In genomic region chr14:61462566-61463195, GRCh38 we compare ENCODE assay signal across 9 cellular contexts.
A peak's percentile ranks its signal among the peaks of the same experiment; 100 is the strongest.
DNase-seq lines count a peak whose midpoint lies in the region; ATAC-seq, FAIRE-seq and TF ChIP-seq lines count a peak whose summit lies in the region.
"Had no signal": no experiment of that assay in that cellular context is flagged by ENCODE, and none has a peak within 500 bp of the region (broad histone marks: within the 10 kb centered on the region; RNA-seq: fewer than 3 reads in every experiment).

No MANE protein-coding gene starts in this region.

- H3K36me3 ChIP-seq in HepG2 (replicated peaks in 1 of 2; ENCODE audit: control insufficient read depth in 1 of 2, insufficient read depth in 2 of 2, low read length in 2 of 2), result no peaks in the 10 kb centered on the region

- no TSS peak for BruUV-seq in HepG2 (replicated peaks; lab: Mats Ljungman, UMichigan)

- no peak overlapping the region for H3K27ac ChIP-seq in HepG2 (ENCODE audit: extremely low read length, insufficient read depth, low read length)

- no peak for TF ChIP-seq RAD21 in HepG2 (CRISPR knock-in tag; IDR thresholded peaks at IDR 0.05)

- H3K4me3 ChIP-seq in astrocyte of the spinal cord (ENCODE audit: low read depth, low read length), result no peak overlapping the region
- no peak overlapping the region for H3K4me3 ChIP-seq in HepG2 (replicated peaks in 1 of 3; ENCODE audit: insufficient read depth in 1 of 3, low read depth in 2 of 3, low read length in 3 of 3)

- ATAC-seq in HepG2 (peak; percentile 62), GM19455 (IDR thresholded peaks at IDR 0.05; ENCODE audit: unreplicated experiment) (no peak), GM21515 (IDR thresholded peaks at IDR 0.05; ENCODE audit: unreplicated experiment) (no peak)

- intact Hi-C loops in HepG2 (cut with micrococcal nuclease; ENCODE audit: unreplicated experiment), result loop anchor here (2.0 to 5.0 kb wide), 3 partner anchors 74 to 235 kb away; partner anchors contain the start of gene HIF1A

- H3K79me2 ChIP-seq in HepG2 (ENCODE audit: insufficient read depth, low read length), result no peaks in the 10 kb centered on the region

- DNase-seq in EL, result peak; percentile 82
- peak; percentile 98 for DNase-seq in NCI-H2171 (lab: John Stamatoyannopoulos, UW)
- peak; percentile 83 for DNase-seq in astrocyte of the spinal cord (ENCODE audit: low read depth, low spot score)
- DNase-seq in HepG2 (ENCODE audit: low spot score), result peak; percentile 54
- DNase-seq in stimulated activated naive CD4-positive, alpha-beta T cell treated with Interleukin-2 at 50 U/mL for 16 hours (lab: John Stamatoyannopoulos, UW), result no peak
- DNase-seq in NOMO-1 treated with dmso at 0.1 percent for 144 hours (lab: John Stamatoyannopoulos, UW; ENCODE audit: unreplicated experiment), result no peak

- POLR2A ChIA-PET in HepG2 (lab: Yijun Ruan, JAX), result interaction anchor here (1.5 kb wide), 1 partner anchor 97 kb away, joined by 3 read pairs; no protein-coding TSS in a partner anchor

- TF ChIP-seq EP300 in HepG2 (IDR thresholded peaks at IDR 0.05; ENCODE audit: low read depth in 2 of 2, low read length in 2 of 2) (no peak), HepG2 (CRISPR knock-in tag; IDR thresholded peaks at IDR 0.05; ENCODE audit: borderline replicate concordance) (no peak)

- in situ Hi-C loops in astrocyte of the spinal cord (cut with HindIII; ENCODE audit: low sequenced_read_pairs) (no loop called here), HepG2 (cut with HindIII; ENCODE audit: extremely low pct_ligation_motif_present, low pct_unique_long_range_greater_than_20kb) (loop anchor here (5.0 kb wide), 1 partner anchor 270 kb away; no protein-coding TSS in a partner anchor)

- FAIRE-seq in HepG2 (lab: Jason Lieb, UNC), result peak; percentile 66
- FAIRE-seq: islet of Langerhans had no signal

- WGBS in HepG2 (ENCODE audit: low lambda C conversion rate), result 16% methylated on average over 4 of the region's 4 CpGs

- CTCF ChIA-PET in HepG2 (lab: Yijun Ruan, JAX; ENCODE audit: low intra/inter-chr PET ratio, low total read pairs), result interaction anchor here (1.5 to 3.4 kb wide), 3 partner anchors 266 to 375 kb away, joined by 4 to 26 read pairs (median 26); no protein-coding TSS in a partner anchor

- peaks cover 43% of the 10 kb centered on the region for H3K4me1 ChIP-seq in HepG2 (ENCODE audit: insufficient read depth, low read length)

- H3K27me3 ChIP-seq in HepG2 (ENCODE audit: control insufficient read depth in 1 of 2, insufficient read depth in 2 of 2, low read length in 2 of 2), result no peaks in the 10 kb centered on the region; a peak in 1 of 5 replicates

- H3K9ac ChIP-seq in HepG2 (ENCODE audit: insufficient read depth, low read depth, low read length), result no peak overlapping the region

- TF ChIP-seq CTCF in astrocyte of the spinal cord (IDR thresholded peaks at IDR 0.05; ENCODE audit: low read depth, low read length) (no peak), HepG2 (CRISPR knock-in tag; IDR thresholded peaks at IDR 0.05) (no peak; the same call in 1 of the 2 replicates)

- H4K20me1 ChIP-seq in HepG2 (ENCODE audit: insufficient read depth, low read length), result no peaks in the 10 kb centered on the region

- no peak overlapping the region for H2AFZ ChIP-seq in HepG2 (ENCODE audit: low read length)

- TF ChIP-seq POLR2A in HepG2 (IDR thresholded peaks at IDR 0.05; ENCODE audit: insufficient read depth in 1 of 2, low read depth in 2 of 2, low read length in 2 of 2), result no peak

- no peaks in the 10 kb centered on the region for H3K9me3 ChIP-seq in HepG2 (ENCODE audit: low read length)

- peak overlapping the region; percentile 3; the same call in 1 of the 2 replicates for H3K4me2 ChIP-seq in HepG2 (ENCODE audit: low read depth, low read length)

TF ChIP-seq in HepG2, 621 proteins besides CTCF, POLR2A, EP300 and RAD21 (continues in another document):
- TF ChIP-seq ZNF782 (CRISPR knock-in tag; IDR thresholded peaks at IDR 0.05; ENCODE audit: borderline replicate concordance) (no peak), SRSF1 (optimal IDR thresholded peaks at IDR 0.05; ENCODE audit: low read depth, low read length) (no peak), ZFP36L2 (CRISPR knock-in tag; IDR thresholded peaks at IDR 0.05) (no peak), ZNF17 (CRISPR knock-in tag; IDR thresholded peaks at IDR 0.05) (no peak), ARID2 (CRISPR knock-in tag; IDR thresholded peaks at IDR 0.05; ENCODE audit: borderline replicate concordance) (no peak), ZNF317 (CRISPR knock-in tag; IDR thresholded peaks at IDR 0.05) (no peak), RXRB (CRISPR knock-in tag; IDR thresholded peaks at IDR 0.05; ENCODE audit: borderline replicate concordance) (peak; percentile 47; the same call in 1 of the 2 replicates), ZBTB21 (CRISPR knock-in tag; IDR thresholded peaks at IDR 0.05) (no peak), NCOA1 (CRISPR knock-in tag; IDR thresholded peaks at IDR 0.05) (no peak), ZNF207 (IDR thresholded peaks at IDR 0.05; ENCODE audit: borderline replicate concordance) (no peak)
- TF ChIP-seq, protein P1, sequence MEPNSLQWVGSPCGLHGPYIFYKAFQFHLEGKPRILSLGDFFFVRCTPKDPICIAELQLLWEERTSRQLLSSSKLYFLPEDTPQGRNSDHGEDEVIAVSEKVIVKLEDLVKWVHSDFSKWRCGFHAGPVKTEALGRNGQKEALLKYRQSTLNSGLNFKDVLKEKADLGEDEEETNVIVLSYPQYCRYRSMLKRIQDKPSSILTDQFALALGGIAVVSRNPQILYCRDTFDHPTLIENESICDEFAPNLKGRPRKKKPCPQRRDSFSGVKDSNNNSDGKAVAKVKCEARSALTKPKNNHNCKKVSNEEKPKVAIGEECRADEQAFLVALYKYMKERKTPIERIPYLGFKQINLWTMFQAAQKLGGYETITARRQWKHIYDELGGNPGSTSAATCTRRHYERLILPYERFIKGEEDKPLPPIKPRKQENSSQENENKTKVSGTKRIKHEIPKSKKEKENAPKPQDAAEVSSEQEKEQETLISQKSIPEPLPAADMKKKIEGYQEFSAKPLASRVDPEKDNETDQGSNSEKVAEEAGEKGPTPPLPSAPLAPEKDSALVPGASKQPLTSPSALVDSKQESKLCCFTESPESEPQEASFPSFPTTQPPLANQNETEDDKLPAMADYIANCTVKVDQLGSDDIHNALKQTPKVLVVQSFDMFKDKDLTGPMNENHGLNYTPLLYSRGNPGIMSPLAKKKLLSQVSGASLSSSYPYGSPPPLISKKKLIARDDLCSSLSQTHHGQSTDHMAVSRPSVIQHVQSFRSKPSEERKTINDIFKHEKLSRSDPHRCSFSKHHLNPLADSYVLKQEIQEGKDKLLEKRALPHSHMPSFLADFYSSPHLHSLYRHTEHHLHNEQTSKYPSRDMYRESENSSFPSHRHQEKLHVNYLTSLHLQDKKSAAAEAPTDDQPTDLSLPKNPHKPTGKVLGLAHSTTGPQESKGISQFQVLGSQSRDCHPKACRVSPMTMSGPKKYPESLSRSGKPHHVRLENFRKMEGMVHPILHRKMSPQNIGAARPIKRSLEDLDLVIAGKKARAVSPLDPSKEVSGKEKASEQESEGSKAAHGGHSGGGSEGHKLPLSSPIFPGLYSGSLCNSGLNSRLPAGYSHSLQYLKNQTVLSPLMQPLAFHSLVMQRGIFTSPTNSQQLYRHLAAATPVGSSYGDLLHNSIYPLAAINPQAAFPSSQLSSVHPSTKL (CRISPR knock-in tag; IDR thresholded peaks at IDR 0.05), result peak; percentile 30; the same call in 1 of the 2 replicates
- TF ChIP-seq, protein P2, sequence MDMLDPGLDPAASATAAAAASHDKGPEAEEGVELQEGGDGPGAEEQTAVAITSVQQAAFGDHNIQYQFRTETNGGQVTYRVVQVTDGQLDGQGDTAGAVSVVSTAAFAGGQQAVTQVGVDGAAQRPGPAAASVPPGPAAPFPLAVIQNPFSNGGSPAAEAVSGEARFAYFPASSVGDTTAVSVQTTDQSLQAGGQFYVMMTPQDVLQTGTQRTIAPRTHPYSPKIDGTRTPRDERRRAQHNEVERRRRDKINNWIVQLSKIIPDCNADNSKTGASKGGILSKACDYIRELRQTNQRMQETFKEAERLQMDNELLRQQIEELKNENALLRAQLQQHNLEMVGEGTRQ (IDR thresholded peaks at IDR 0.05; ENCODE audit: low read depth, low read length), result no peak
- TF ChIP-seq, protein P2 (CRISPR knock-in tag; IDR thresholded peaks at IDR 0.05; ENCODE audit: borderline replicate concordance), result no peak
- TF ChIP-seq, protein P3, sequence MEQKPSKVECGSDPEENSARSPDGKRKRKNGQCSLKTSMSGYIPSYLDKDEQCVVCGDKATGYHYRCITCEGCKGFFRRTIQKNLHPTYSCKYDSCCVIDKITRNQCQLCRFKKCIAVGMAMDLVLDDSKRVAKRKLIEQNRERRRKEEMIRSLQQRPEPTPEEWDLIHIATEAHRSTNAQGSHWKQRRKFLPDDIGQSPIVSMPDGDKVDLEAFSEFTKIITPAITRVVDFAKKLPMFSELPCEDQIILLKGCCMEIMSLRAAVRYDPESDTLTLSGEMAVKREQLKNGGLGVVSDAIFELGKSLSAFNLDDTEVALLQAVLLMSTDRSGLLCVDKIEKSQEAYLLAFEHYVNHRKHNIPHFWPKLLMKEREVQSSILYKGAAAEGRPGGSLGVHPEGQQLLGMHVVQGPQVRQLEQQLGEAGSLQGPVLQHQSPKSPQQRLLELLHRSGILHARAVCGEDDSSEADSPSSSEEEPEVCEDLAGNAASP (CRISPR knock-in tag; IDR thresholded peaks at IDR 0.05; ENCODE audit: borderline replicate concordance), result peak; percentile 47; the same call in 1 of the 2 replicates

Comparison
In these comparisons a context has a peak if more than half of its experiments do, and no peak if none do; other contexts are left out.
1. DNase-seq: peak in EL (single experiment), NCI-H2171 (single experiment), astrocyte of the spinal cord (single experiment) and HepG2 (single experiment); none in stimulated activated naive CD4-positive, alpha-beta T cell treated with Interleukin-2 at 50 U/mL for 16 hours (single experiment) and NOMO-1 treated with dmso at 0.1 percent for 144 hours (single experiment).